In genomic region chr12:124972211-124972610, GRCh38 we compare ENCODE assay signal across 1 cellular context.
A peak's percentile ranks its signal among the peaks of the same experiment; 100 is the strongest.
TF ChIP-seq lines count a peak whose summit lies in the region.

No MANE protein-coding gene starts in this region.

TF ChIP-seq in HepG2, 621 proteins besides CTCF, POLR2A, EP300 and RAD21:
- TF ChIP-seq SP2 (CRISPR knock-in tag; IDR thresholded peaks at IDR 0.05) (no peak), ZNF768 (CRISPR knock-in tag; IDR thresholded peaks at IDR 0.05) (0 out of 2 replicates have a peak, but pooled peaks have one; percentile 17)
